ENCODE assay signal across 14 cellular contexts in genomic region chr7:149109969-149110368, GRCh38. TPM values are rescaled to one million over a fixed set of nuclear protein-coding genes. Genes with fewer than 3 reads are reported as not detected.
A peak's percentile ranks its signal among the peaks of the same experiment; 100 is the strongest.
DNase-seq lines count a peak whose midpoint lies in the region; TF ChIP-seq lines count a peak whose summit lies in the region.
"Had no signal": no experiment of that assay in that cellular context is flagged by ENCODE, and none has a peak within 500 bp of the region (broad histone marks: within the 10 kb centered on the region; RNA-seq: fewer than 3 reads in every experiment).

No MANE protein-coding gene starts in this region.

- 87 to 92% methylated on average over 5 to 12 of the region's 12 CpGs for WGBS in transverse colon (ENCODE audit: low coverage in 1 of 2), 2 donors

- H3K4me3 Mint-ChIP-seq in activated naive CD8-positive, alpha-beta T cell treated with anti-CD3 and anti-CD28 coated beads for 36 hours: no peak overlapping the region
- H3K4me3 Mint-ChIP-seq: CD4-positive, alpha-beta memory T cell; HFFc6 had no signal

- no peak overlapping the region for H3K27ac ChIP-seq in transverse colon
- H3K27ac ChIP-seq: A549, C4-2B had no signal

- no peaks in the 10 kb centered on the region for H3K36me3 Mint-ChIP-seq in activated naive CD8-positive, alpha-beta T cell treated with anti-CD3 and anti-CD28 coated beads for 36 hours

- H3K4me1 Mint-ChIP-seq in activated naive CD8-positive, alpha-beta T cell treated with anti-CD3 and anti-CD28 coated beads for 36 hours: no peaks in the 10 kb centered on the region
- H3K4me1 Mint-ChIP-seq: CD4-positive, alpha-beta memory T cell had no signal

- TF ChIP-seq POLR2A in transverse colon (IDR thresholded peaks at IDR 0.05): no peak

- H3K27me3 ChIP-seq in transverse colon: no peaks in the 10 kb centered on the region
- H3K27me3 ChIP-seq: BE2C had no signal

- H3K9me3 ChIP-seq in transverse colon: no peaks in the 10 kb centered on the region
- H3K9me3 ChIP-seq: A549, BE2C, HAP-1 had no signal

- no peak overlapping the region for H3K27ac Mint-ChIP-seq in activated naive CD8-positive, alpha-beta T cell treated with anti-CD3 and anti-CD28 coated beads for 36 hours
- H3K27ac Mint-ChIP-seq: CD4-positive, alpha-beta memory T cell; HFFc6 had no signal

- no peak for TF ChIP-seq CTCF in transverse colon (IDR thresholded peaks at IDR 0.05)

- no peaks in the 10 kb centered on the region for H3K4me1 ChIP-seq in transverse colon
- H3K4me1 ChIP-seq: A549, BE2C, HAP-1 had no signal

- TF ChIP-seq EP300 in transverse colon (IDR thresholded peaks at IDR 0.05; ENCODE audit: low read depth): no peak

- in situ Hi-C loops in transverse colon (cut with MboI; ENCODE audit: low pct_ligation_motif_present in 1 of 4, low pct_unique_long_range_greater_than_20kb in 1 of 4, low sequenced_read_pairs in 3 of 4): no loop called here

- H3K36me3 ChIP-seq in transverse colon: no peaks in the 10 kb centered on the region
- H3K36me3 ChIP-seq: BE2C, HAP-1 had no signal

- H3K9me3 Mint-ChIP-seq in activated naive CD8-positive, alpha-beta T cell treated with anti-CD3 and anti-CD28 coated beads for 36 hours: no peaks in the 10 kb centered on the region
- H3K9me3 Mint-ChIP-seq: CD4-positive, alpha-beta memory T cell; HFFc6 had no signal

- peak; percentile 34 for DNase-seq in ELF-1 (ENCODE audit: low read depth, low spot score)
- DNase-seq in NCI-H226: peak; percentile 27
- DNase-seq in iris pigment epithelial cell (ENCODE audit: low read depth): peak; percentile 11
- DNase-seq in activated naive CD8-positive, alpha-beta T cell treated with anti-CD3 and anti-CD28 coated beads for 36 hours: no peak
- DNase-seq in NOMO-1 (lab: John Stamatoyannopoulos, UW; ENCODE audit: unreplicated experiment in 2 of 2): no peak
- DNase-seq in transverse colon: no peak
- no peak for DNase-seq in ureter (ENCODE audit: low spot score)
- DNase-seq: BE2C; CD4-positive, alpha-beta memory T cell; DMS79; HFFc6 had no signal

- intact Hi-C loops in transverse colon (cut with DNase I; ENCODE audit: low total_unique reads): no loop called here

- no peaks in the 10 kb centered on the region for H3K27me3 Mint-ChIP-seq in activated naive CD8-positive, alpha-beta T cell treated with anti-CD3 and anti-CD28 coated beads for 36 hours
- H3K27me3 Mint-ChIP-seq: CD4-positive, alpha-beta memory T cell had no signal

- no peak overlapping the region for H3K4me3 ChIP-seq in transverse colon
- H3K4me3 ChIP-seq: A549, HAP-1 had no signal

RNA-seq across cellular contexts. Expression of gene ZNF425, which starts 16.2 kb away (rescaled TPM):
- total RNA-seq in activated naive CD8-positive, alpha-beta T cell treated with anti-CD3 and anti-CD28 coated beads for 36 hours: under 1 TPM; 0.87 to 0.98 TPM
- total RNA-seq in transverse colon: 1 to 10 TPM in 3 of 4 donors, under 1 TPM in 1; 0.37 to 2.3 (median 1.6) TPM
- 3.0 TPM for total RNA-seq in ureter

RNA-seq across cellular contexts. Expression of gene ZNF786, which starts 19.5 kb away (rescaled TPM):
- total RNA-seq in activated naive CD8-positive, alpha-beta T cell treated with anti-CD3 and anti-CD28 coated beads for 36 hours: 1 to 10 TPM; 4.6 to 4.9 TPM
- total RNA-seq in transverse colon (1 to 10 TPM; 4.0 to 5.2 (median 5.2) TPM), ureter (9.8 TPM)

RNA-seq across cellular contexts. Expression of gene ZNF398, which starts 37.3 kb away (rescaled TPM):
- 10 to 100 TPM; 10.5 to 11.1 TPM for total RNA-seq in activated naive CD8-positive, alpha-beta T cell treated with anti-CD3 and anti-CD28 coated beads for 36 hours
- 10 to 100 TPM; 13.7 to 37.0 (median 28.1) TPM for total RNA-seq in transverse colon
- total RNA-seq in ureter: 25.4 TPM

Comparison
In these comparisons a context has a peak if more than half of its experiments do, and no peak if none do; other contexts are left out.
1. DNase-seq: peak in ELF-1 (single experiment), NCI-H226 (single experiment) and iris pigment epithelial cell (single experiment); none in activated naive CD8-positive, alpha-beta T cell treated with anti-CD3 and anti-CD28 coated beads for 36 hours (single experiment), NOMO-1 (0 of 2), transverse colon (single experiment) and ureter (single experiment).